ENCODE assay signal across 19 cellular contexts in the genomic region with DNA sequence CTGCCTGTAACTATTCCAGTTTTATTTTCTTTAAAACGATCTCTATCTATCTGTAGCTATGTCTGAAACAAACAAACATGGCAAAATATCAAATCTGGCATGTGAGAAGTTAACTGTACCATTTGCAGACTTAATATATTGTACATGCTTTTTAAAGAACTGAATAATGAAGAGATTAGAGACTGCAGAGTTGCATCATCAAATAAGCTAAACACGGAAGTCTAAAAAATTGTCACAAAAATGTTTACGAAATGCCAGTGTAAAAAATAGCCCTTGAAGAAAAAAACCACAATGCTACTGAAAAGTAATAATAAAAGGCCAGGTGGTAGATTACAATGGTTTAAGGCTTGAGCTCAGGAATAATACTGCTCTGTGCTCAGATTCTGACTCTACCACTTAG. TPM values are rescaled to one million over a fixed set of nuclear protein-coding genes. Genes with fewer than 3 reads are reported as not detected.
DNase-seq lines count a peak whose midpoint lies in the region; ATAC-seq, FAIRE-seq and TF ChIP-seq lines count a peak whose summit lies in the region.
"Had no signal": no experiment of that assay in that cellular context is flagged by ENCODE, and none has a peak within 500 bp of the region (broad histone marks: within the 10 kb centered on the region; RNA-seq: fewer than 3 reads in every experiment).

No MANE protein-coding gene starts in this region.

- H2BK5ac ChIP-seq in mesenchymal stem cell (ENCODE audit: low read depth, low read length, poor library complexity, severe bottlenecking) = no peak overlapping the region

- no peak for TF ChIP-seq RAD21 in A549 (conservative IDR thresholded peaks at IDR 0.05 in 1 of 2, IDR thresholded peaks at IDR 0.05 in 1 of 2)

- peak overlapping the region; percentile 18 for H3K9ac ChIP-seq in mesenchymal stem cell (ENCODE audit: low read length)

- H3K27me3 Mint-ChIP-seq in HFFc6 (ENCODE audit: insufficient read depth) = no peaks in the 10 kb centered on the region; the same call in 1 of the 2 replicates
- no peaks in the 10 kb centered on the region for H3K27me3 Mint-ChIP-seq in nephron progenitor cell (ENCODE audit: low read depth, poor library complexity)

- no peak for TF ChIP-seq CTCF in A549 (IDR thresholded peaks at IDR 0.05)
- TF ChIP-seq CTCF in HFFc6 (IDR thresholded peaks at IDR 0.05) = no peak
- no peak for TF ChIP-seq CTCF in nephron progenitor cell (IDR thresholded peaks at IDR 0.05)
- TF ChIP-seq CTCF in thyroid gland (IDR thresholded peaks at IDR 0.05) = no peak

- WGBS in A549 (ENCODE audit: missing lambda C conversion rate) = 30% methylated on average over 3 of the region's 3 CpGs
- 88% methylated on average over 1 of the region's 3 CpGs for WGBS in mesenchymal stem cell
- 81 to 82% methylated on average over 3 of the region's 3 CpGs for WGBS in thyroid gland, 2 donors

- H3K18ac ChIP-seq in mesenchymal stem cell (ENCODE audit: low read depth in 1 of 2, low read length in 2 of 2) = no peak overlapping the region

- H3K36me3 Mint-ChIP-seq in HFFc6 (ENCODE audit: low read depth) = peaks cover 41% of the 10 kb centered on the region
- H3K36me3 Mint-ChIP-seq in nephron progenitor cell (ENCODE audit: low read depth) = peaks cover 54% of the 10 kb centered on the region
- H3K36me3 Mint-ChIP-seq: CD14-positive monocyte had no signal

- POLR2A ChIA-PET in A549 (lab: Yijun Ruan, JAX) = no interaction called here

- H2AFZ ChIP-seq in mesenchymal stem cell (ENCODE audit: low read depth, low read length) = no peak overlapping the region

- no peaks in the 10 kb centered on the region for H3K27me3 ChIP-seq in mesenchymal stem cell (ENCODE audit: control insufficient read depth in 1 of 2, insufficient read depth in 1 of 2, low read length in 2 of 2)
- no peaks in the 10 kb centered on the region for H3K27me3 ChIP-seq in thyroid gland

- no peak for TF ChIP-seq POLR2A in A549 (IDR thresholded peaks at IDR 0.05; ENCODE audit: low read length)
- TF ChIP-seq POLR2A in thyroid gland (IDR thresholded peaks at IDR 0.05) = no peak

- H2BK120ac ChIP-seq in mesenchymal stem cell (ENCODE audit: low read depth, low read length) = no peak overlapping the region

- no peak overlapping the region for H3K23ac ChIP-seq in mesenchymal stem cell (ENCODE audit: low read length in 2 of 2)

- peak overlapping the region; percentile 11; the same call in 1 of the 2 replicates for H3K4me3 Mint-ChIP-seq in HFFc6
- H3K4me3 Mint-ChIP-seq in nephron progenitor cell = no peak overlapping the region
- H3K4me3 Mint-ChIP-seq: CD14-positive monocyte, H9 had no signal

- FAIRE-seq in A549 (lab: Jason Lieb, UNC) = peak; percentile 59
- FAIRE-seq: GM12892 had no signal

- H3K4me1 ChIP-seq in A549 (peaks cover 11% of the 10 kb centered on the region; the same call in 1 of the 3 replicates), mesenchymal stem cell (ENCODE audit: control insufficient read depth, insufficient read depth, low read depth, low read length) (peaks cover 8% of the 10 kb centered on the region), thyroid gland (no peaks in the 10 kb centered on the region)

- no peak for TF ChIP-seq EP300 in A549 (IDR thresholded peaks at IDR 0.05)

- H3K27ac ChIP-seq in A549 = 0 out of 6 replicates have a peak overlapping the region, but pooled peaks of 1 of the 2 experiments have one; percentile 7
- H3K27ac ChIP-seq in mesenchymal stem cell (ENCODE audit: low read length, poor library complexity, severe bottlenecking) = no peak overlapping the region
- no peak overlapping the region for H3K27ac ChIP-seq in thyroid gland

- H3K27ac Mint-ChIP-seq in HFFc6 = peak overlapping the region; percentile 75
- no peak overlapping the region for H3K27ac Mint-ChIP-seq in nephron progenitor cell
- H3K27ac Mint-ChIP-seq: CD14-positive monocyte, H9 had no signal

- ATAC-seq in A549 = no peak

- H2BK15ac ChIP-seq in mesenchymal stem cell (ENCODE audit: low read depth, poor library complexity, severe bottlenecking) = no peak overlapping the region

- intact Hi-C loops in thyroid gland (cut with DNase I) = no loop called here

- H3K36me3 ChIP-seq in mesenchymal stem cell (ENCODE audit: control insufficient read depth in 1 of 2, insufficient read depth in 2 of 2, low read depth in 1 of 2, low read length in 2 of 2) (peaks cover 0 to 7% of the 10 kb centered on the region in 2 experiments), thyroid gland (no peaks in the 10 kb centered on the region)

- H3K4me1 Mint-ChIP-seq in HFFc6 (ENCODE audit: low read depth) (peaks cover 87% of the 10 kb centered on the region), nephron progenitor cell (peaks cover 69% of the 10 kb centered on the region)

- no peak overlapping the region for H3K4me3 ChIP-seq in A549
- H3K4me3 ChIP-seq in mesenchymal stem cell (ENCODE audit: insufficient read depth in 1 of 2, low read depth in 1 of 2, low read length in 2 of 2) = no peak overlapping the region
- no peak overlapping the region for H3K4me3 ChIP-seq in thyroid gland (replicated peaks in 1 of 3)

- H3K9me3 ChIP-seq in A549 (0 out of 3 replicates have a peak, but pooled peaks cover 3% of the 10 kb centered on the region), mesenchymal stem cell (ENCODE audit: control insufficient read depth, low read length) (no peaks in the 10 kb centered on the region), thyroid gland (no peaks in the 10 kb centered on the region)

- DNase-seq in A549 (ENCODE audit: low read depth in 1 of 2, low spot score in 1 of 2) (no peak), HFFc6 (no peak), OCI-M1 (lab: John Stamatoyannopoulos, UW) (peak; percentile 41), mesenchymal stem cell (peak; percentile 31), nephron progenitor cell (no peak), thyroid gland (no peak)
- DNase-seq in stimulated activated CD4-positive, alpha-beta T cell treated with anti-CD3 and anti-CD28 coated beads, Interleukin-1b, Interleukin-23, amount 100 ng/mL, for 48 hours = no peak
- DNase-seq: COR-L47, H9, NCI-H1092, NCI-H146, NCI-H2081 treated with DMSO at 0.1 percent for 48 hours, NCI-H510A, NCI-H774, SHP77 had no signal

- H2AK5ac ChIP-seq in mesenchymal stem cell (ENCODE audit: low read length, severe bottlenecking) = no peak overlapping the region

- CTCF ChIA-PET in A549 (lab: Yijun Ruan, JAX) = interaction anchor here (1.0 to 1.7 kb wide), 3 partner anchors 9 to 222 kb away, joined by 3 to 4 read pairs (median 3); no protein-coding TSS in a partner anchor

- H3K79me1 ChIP-seq in mesenchymal stem cell (replicated peaks; ENCODE audit: low read length, poor library complexity, severe bottlenecking) = no peaks in the 10 kb centered on the region

- no peak overlapping the region for H2BK12ac ChIP-seq in mesenchymal stem cell (ENCODE audit: low read length in 2 of 2)

- peaks cover 3% of the 10 kb centered on the region; the same call in 1 of the 2 replicates for H3K9me3 Mint-ChIP-seq in HFFc6
- H3K9me3 Mint-ChIP-seq in nephron progenitor cell = peaks cover 12% of the 10 kb centered on the region
- H3K9me3 Mint-ChIP-seq: H9 had no signal

- no peak overlapping the region for H3K4ac ChIP-seq in mesenchymal stem cell (ENCODE audit: low read depth in 1 of 2, low read length in 2 of 2)

- no peak overlapping the region for H3K4me2 ChIP-seq in A549
- no peak overlapping the region for H3K4me2 ChIP-seq in mesenchymal stem cell (ENCODE audit: low read length, poor library complexity, severe bottlenecking)

- no peak overlapping the region for H4K91ac ChIP-seq in mesenchymal stem cell (ENCODE audit: low read length)

- H3K14ac ChIP-seq in mesenchymal stem cell (ENCODE audit: low read length in 2 of 2) = no peak overlapping the region

- no peak overlapping the region for H4K8ac ChIP-seq in mesenchymal stem cell (ENCODE audit: low read length)

TF ChIP-seq in A549, 52 proteins besides CTCF, POLR2A, EP300 and RAD21 (continues in another document):
- TF ChIP-seq RARB (CRISPR knock-in tag; IDR thresholded peaks at IDR 0.05) = no peak
- TF ChIP-seq, protein P1, sequence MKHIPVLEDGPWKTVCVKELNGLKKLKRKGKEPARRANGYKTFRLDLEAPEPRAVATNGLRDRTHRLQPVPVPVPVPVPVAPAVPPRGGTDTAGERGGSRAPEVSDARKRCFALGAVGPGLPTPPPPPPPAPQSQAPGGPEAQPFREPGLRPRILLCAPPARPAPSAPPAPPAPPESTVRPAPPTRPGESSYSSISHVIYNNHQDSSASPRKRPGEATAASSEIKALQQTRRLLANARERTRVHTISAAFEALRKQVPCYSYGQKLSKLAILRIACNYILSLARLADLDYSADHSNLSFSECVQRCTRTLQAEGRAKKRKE (CRISPR knock-in tag; IDR thresholded peaks at IDR 0.05; ENCODE audit: low read depth) = no peak
- TF ChIP-seq, protein P2, sequence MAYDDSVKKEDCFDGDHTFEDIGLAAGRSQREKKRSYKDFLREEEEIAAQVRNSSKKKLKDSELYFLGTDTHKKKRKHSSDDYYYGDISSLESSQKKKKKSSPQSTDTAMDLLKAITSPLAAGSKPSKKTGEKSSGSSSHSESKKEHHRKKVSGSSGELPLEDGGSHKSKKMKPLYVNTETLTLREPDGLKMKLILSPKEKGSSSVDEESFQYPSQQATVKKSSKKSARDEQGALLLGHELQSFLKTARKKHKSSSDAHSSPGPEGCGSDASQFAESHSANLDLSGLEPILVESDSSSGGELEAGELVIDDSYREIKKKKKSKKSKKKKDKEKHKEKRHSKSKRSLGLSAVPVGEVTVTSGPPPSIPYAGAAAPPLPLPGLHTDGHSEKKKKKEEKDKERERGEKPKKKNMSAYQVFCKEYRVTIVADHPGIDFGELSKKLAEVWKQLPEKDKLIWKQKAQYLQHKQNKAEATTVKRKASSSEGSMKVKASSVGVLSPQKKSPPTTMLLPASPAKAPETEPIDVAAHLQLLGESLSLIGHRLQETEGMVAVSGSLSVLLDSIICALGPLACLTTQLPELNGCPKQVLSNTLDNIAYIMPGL (CRISPR knock-in tag; IDR thresholded peaks at IDR 0.05; ENCODE audit: borderline replicate concordance) = no peak
- no peak for TF ChIP-seq ZSCAN20 (CRISPR knock-in tag; IDR thresholded peaks at IDR 0.05)
- no peak for TF ChIP-seq ESRRA (IDR thresholded peaks at IDR 0.05; ENCODE audit: borderline replicate concordance, low read length)
- no peak for TF ChIP-seq CBX8 (IDR thresholded peaks at IDR 0.05)
- no peak for TF ChIP-seq MYC (IDR thresholded peaks at IDR 0.05; ENCODE audit: borderline replicate concordance, low read length)
- no peak for TF ChIP-seq NPAS2 (CRISPR knock-in tag; IDR thresholded peaks at IDR 0.05; ENCODE audit: borderline replicate concordance)

RNA-seq across cellular contexts. Expression of a gene that starts 43.1 kb away (rescaled TPM):
- polyA plus RNA-seq in A549 (2011; rRNA removed) (0.15 TPM in 1 of 2 replicates, not detected in the other), A549 (2017; fragmentation: RNase III; extraction: RNeasy Plus Mini Kit Qiagen cat#74134 plus additional on column Dnase treatment) (0.04 to 0.17 TPM in 2 of 3 replicates, not detected in the other)
- not detected in 2 replicates for polyA plus RNA-seq in A549 (2012; cell fraction: cytosol; rRNA removed)
- polyA plus RNA-seq in A549 (2012; cell fraction: nucleus; rRNA removed) = 0.13 TPM in 1 of 2 replicates, not detected in the other
- polyA minus RNA-seq in A549 (2011; rRNA and poly(A)+ RNA removed) = not detected in 2 replicates
- 10 to 100 TPM; 29.4 to 45.8 (median 36.5) TPM for total RNA-seq in HFFc6 (2021; fragmentation: NEBNext Ultra II Directional; extraction: Animal tissue kit (Norgen Biotek cat#: 25700))
- 11.7 TPM for polyA plus RNA-seq in mesenchymal stem cell (2013, experiment 1 of 2)
- polyA plus RNA-seq in mesenchymal stem cell (2013, experiment 2 of 2) = 10.4 TPM
- total RNA-seq in thyroid gland = 1 to 10 TPM in 3 of 4 donors, under 1 TPM in 1; 0.98 to 2.1 (median 1.8) TPM
- total RNA-seq: A673, HT-29 had no signal
- polyA plus RNA-seq: CD14-positive monocyte had no signal

Comparison
In these comparisons a context has a peak if more than half of its experiments do, and no peak if none do; other contexts are left out.
1. DNase-seq: peak in OCI-M1 (single experiment) and mesenchymal stem cell (single experiment); none in A549 (0 of 2), HFFc6 (single experiment), stimulated activated CD4-positive, alpha-beta T cell treated with anti-CD3 and anti-CD28 coated beads, Interleukin-1b, Interleukin-23, amount 100 ng/mL, for 48 hours (single experiment), nephron progenitor cell (single experiment) and thyroid gland (0 of 2).
2. RNA of a gene that starts 43.1 kb away (total RNA-seq): 29.4 to 45.8 TPM in HFFc6; 0.98 to 2.1 TPM in thyroid gland; every median in the first group is over 4 times any median in the second.